Comparison of ENCODE assay signal across 8 cellular contexts in the genomic region with DNA sequence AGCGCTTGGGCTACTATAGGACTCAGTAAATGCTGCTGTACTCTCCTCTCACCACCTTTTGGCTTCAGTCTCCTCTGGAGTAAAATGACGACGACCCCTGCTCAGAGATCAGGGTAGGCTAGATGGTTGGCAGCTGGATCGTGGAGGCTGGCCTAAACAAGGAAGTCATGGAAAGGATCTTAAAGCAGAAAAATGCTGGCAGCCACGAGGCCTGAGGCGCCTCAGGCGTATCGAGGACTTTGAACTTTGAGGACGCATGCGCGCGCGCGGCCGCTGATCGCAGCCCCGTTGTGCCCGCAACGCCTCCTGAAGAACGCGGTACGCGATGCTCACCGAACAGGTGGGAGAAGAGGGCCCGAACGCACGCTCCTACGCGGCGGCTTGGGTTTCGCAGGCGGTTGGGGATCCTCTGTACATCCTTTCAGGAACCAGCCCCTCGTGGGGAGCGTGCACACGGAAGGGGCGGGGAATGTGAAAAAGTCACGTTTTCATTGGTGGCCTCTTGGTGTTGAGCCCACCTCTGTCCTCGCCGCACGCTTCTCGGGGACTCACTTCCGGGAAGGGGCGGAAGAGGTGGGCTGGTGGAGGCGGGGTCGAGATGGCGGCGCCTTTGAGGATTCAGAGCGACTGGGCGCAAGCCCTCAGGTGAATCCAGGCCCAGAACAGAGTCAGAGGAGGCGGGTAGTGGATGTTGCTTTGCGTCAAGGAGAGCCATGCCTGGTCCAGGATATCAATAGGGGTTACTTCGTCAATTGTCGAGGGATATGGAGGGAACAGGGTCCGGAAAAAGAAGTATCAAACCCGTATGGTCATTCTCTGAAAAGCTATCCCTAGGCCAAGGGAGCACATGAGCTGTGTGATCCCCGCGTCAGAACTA.
DNase-seq lines count a peak whose midpoint lies in the region; ATAC-seq and TF ChIP-seq lines count a peak whose summit lies in the region.

A gene (minus strand): TSS at position 423 of the 877 bp plus-strand sequence. CDS start 3,468 bp downstream, outside the sequence.
A gene with protein sequence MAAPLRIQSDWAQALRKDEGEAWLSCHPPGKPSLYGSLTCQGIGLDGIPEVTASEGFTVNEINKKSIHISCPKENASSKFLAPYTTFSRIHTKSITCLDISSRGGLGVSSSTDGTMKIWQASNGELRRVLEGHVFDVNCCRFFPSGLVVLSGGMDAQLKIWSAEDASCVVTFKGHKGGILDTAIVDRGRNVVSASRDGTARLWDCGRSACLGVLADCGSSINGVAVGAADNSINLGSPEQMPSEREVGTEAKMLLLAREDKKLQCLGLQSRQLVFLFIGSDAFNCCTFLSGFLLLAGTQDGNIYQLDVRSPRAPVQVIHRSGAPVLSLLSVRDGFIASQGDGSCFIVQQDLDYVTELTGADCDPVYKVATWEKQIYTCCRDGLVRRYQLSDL (plus strand): TSS at position 576 of the 877 bp plus-strand sequence. CDS start 23 bp downstream, at position 599.

- DNase-seq in AG09319 (ENCODE audit: extremely low read depth, low read depth) (peak; percentile 82), NCI-H446 treated with DMSO at 0.1 percent for 48 hours (lab: John Stamatoyannopoulos, UW) (peak; percentile 93), cerebellar cortex (ENCODE audit: low spot score) (peak; percentile 99), islet precursor cell (peak; percentile 98)
- peak; percentile 92 to 95 (median 93) for DNase-seq in stimulated activated CD4-positive, alpha-beta T cell treated with anti-CD3 and anti-CD28 coated beads, Interleukin-12 subunit alpha, Interleukin-12 subunit beta, amount 100 ng/mL, for 48 hours (ENCODE audit: low read depth in 2 of 3, low spot score in 1 of 3)

- no peak for TF ChIP-seq CTCF in AG09319 (IDR thresholded peaks at IDR 0.05; ENCODE audit: low read depth, low read length)

- peak; percentile 97 for ATAC-seq in GM19035 (IDR thresholded peaks at IDR 0.05; ENCODE audit: unreplicated experiment)
- ATAC-seq in HG03354 (IDR thresholded peaks at IDR 0.05; ENCODE audit: poor library complexity, severe bottlenecking, unreplicated experiment), result peak; percentile 98
- ATAC-seq in activated CD4-positive, CD25-positive, alpha-beta regulatory T cell treated with anti-CD3 and anti-CD28 coated beads, Interleukin-2, amount 50 U/mL, for 24 hours, result peak; percentile 98

Comparison
In these comparisons a context has a peak if more than half of its experiments do, and no peak if none do; other contexts are left out.
1. Peak in every context shown above with its lines: DNase-seq and ATAC-seq.